In genomic region chr10:101617824-101618568, GRCh38 we compare ENCODE assay signal across 1 cellular context.
TF ChIP-seq lines count a peak whose summit lies in the region.

No MANE protein-coding gene starts in this region.

TF ChIP-seq in GM12878, 131 proteins besides CTCF, POLR2A, EP300 and RAD21:
- TF ChIP-seq NBN (IDR thresholded peaks at IDR 0.05) = peak; percentile 13; the same call in 1 of the 2 replicates
- peak; percentile 55; the same call in 1 of the 2 replicates for TF ChIP-seq MTA2 (IDR thresholded peaks at IDR 0.05; ENCODE audit: low read depth)
- no peak for TF ChIP-seq TARDBP (IDR thresholded peaks at IDR 0.05; ENCODE audit: borderline replicate concordance)
